1 cellular context compared by ENCODE assay signal in the genomic region with DNA sequence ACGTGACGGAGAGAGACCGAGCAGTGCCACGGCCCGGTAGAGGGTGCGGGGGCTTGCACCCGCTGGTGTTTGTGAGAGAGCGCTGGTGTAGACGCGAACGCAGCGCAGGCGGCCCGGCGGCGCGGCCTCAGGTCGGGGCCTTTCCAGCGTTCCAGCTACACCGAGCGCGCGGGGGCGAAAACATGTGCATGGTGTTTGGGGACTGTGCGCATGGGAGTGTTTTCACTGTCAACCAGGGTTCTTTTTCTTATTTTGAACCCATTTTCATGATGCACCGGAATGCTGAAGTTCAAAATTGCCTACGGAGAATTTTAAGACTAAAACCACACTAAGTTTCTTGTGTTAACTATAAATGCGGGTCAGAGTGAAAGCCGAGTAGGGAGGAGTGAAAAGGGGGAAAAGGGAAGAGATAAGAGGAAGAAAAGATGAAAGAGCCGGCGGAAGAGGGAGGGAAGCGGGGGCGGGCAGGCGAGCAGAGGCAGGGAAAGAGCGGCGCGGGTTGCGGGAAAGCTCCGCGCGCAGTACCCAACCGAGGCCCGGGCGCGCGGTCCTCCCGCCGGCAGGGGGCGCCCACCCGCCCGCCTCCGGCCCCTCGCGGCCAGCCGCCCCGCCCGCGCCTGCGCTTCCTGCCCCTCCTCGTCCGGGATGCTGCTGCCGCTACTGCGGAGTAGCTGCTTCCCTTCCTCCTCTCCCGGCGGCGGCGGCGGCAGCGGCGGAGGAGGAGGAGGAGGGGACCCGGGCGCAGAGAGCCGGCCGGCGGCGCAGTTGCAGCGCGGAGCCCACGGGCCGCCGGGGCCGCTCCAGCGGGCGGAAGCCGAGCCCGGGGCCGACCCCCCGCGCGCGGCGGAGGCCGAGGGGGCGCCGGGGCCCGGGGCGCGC.
TF ChIP-seq lines count a peak whose summit lies in the region.

A gene with protein sequence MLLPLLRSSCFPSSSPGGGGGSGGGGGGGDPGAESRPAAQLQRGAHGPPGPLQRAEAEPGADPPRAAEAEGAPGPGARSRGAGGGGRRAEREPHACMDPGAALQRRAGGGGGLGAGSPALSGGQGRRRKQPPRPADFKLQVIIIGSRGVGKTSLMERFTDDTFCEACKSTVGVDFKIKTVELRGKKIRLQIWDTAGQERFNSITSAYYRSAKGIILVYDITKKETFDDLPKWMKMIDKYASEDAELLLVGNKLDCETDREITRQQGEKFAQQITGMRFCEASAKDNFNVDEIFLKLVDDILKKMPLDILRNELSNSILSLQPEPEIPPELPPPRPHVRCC (plus strand): TSS at position 643 of the 879 bp plus-strand sequence. CDS start 3 bp downstream, at position 646.

TF ChIP-seq in SK-N-SH treated with all-trans-retinoic acid at 6 μM for 48 hours, 23 proteins besides CTCF, POLR2A, EP300 and RAD21 (continued from another document):
- TF ChIP-seq, protein P1, sequence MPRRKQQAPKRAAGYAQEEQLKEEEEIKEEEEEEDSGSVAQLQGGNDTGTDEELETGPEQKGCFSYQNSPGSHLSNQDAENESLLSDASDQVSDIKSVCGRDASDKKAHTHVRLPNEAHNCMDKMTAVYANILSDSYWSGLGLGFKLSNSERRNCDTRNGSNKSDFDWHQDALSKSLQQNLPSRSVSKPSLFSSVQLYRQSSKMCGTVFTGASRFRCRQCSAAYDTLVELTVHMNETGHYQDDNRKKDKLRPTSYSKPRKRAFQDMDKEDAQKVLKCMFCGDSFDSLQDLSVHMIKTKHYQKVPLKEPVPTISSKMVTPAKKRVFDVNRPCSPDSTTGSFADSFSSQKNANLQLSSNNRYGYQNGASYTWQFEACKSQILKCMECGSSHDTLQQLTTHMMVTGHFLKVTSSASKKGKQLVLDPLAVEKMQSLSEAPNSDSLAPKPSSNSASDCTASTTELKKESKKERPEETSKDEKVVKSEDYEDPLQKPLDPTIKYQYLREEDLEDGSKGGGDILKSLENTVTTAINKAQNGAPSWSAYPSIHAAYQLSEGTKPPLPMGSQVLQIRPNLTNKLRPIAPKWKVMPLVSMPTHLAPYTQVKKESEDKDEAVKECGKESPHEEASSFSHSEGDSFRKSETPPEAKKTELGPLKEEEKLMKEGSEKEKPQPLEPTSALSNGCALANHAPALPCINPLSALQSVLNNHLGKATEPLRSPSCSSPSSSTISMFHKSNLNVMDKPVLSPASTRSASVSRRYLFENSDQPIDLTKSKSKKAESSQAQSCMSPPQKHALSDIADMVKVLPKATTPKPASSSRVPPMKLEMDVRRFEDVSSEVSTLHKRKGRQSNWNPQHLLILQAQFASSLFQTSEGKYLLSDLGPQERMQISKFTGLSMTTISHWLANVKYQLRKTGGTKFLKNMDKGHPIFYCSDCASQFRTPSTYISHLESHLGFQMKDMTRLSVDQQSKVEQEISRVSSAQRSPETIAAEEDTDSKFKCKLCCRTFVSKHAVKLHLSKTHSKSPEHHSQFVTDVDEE (CRISPR knock-in tag; IDR thresholded peaks at IDR 0.05), result no peak
- no peak for TF ChIP-seq ZFP3 (CRISPR knock-in tag; IDR thresholded peaks at IDR 0.05)
- no peak for TF ChIP-seq TCF4 (CRISPR knock-in tag; IDR thresholded peaks at IDR 0.05; ENCODE audit: borderline replicate concordance)
